Comparison of ENCODE assay signal across 15 cellular contexts in the genomic region with DNA sequence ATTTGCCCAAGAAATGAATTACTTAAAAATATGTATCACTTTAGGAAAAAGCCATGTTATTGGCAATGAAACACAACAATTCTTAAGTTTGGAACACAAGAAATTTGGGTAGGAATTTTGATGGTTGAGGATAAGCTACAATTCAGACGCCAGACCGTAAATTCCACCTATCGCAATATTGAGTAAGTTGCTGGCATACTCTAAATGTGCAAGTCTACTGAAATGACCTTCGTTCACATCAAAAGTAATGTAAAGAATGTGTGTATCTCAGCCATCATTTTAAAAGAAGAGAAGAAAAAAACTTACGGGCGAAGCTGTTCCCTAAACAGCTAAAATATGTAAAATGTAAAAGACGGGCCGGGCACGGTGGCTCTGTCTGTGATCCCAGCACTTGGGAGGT. TPM values are rescaled to one million over a fixed set of nuclear protein-coding genes. Genes with fewer than 3 reads are reported as not detected.
DNase-seq lines count a peak whose midpoint lies in the region; ATAC-seq, FAIRE-seq and TF ChIP-seq lines count a peak whose summit lies in the region.
"Had no signal": no experiment of that assay in that cellular context is flagged by ENCODE, and none has a peak within 500 bp of the region (broad histone marks: within the 10 kb centered on the region; RNA-seq: fewer than 3 reads in every experiment).

No MANE protein-coding gene starts in this region.

- H3K27ac Mint-ChIP-seq in stimulated activated naive CD8-positive, alpha-beta T cell treated with anti-CD3 and anti-CD28 coated beads, Interleukin-15, Interleukin-2, amounts not matched to agents 100 ng/mL and 50 ng/mL, for 24 hours = peak overlapping the region; percentile 50
- H3K27ac Mint-ChIP-seq in stimulated activated naive CD8-positive, alpha-beta T cell treated with anti-CD3 and anti-CD28 coated beads, Interleukin-15, amount 100 ng/mL, for 72 hours = no peak overlapping the region
- H3K27ac Mint-ChIP-seq in mesothelial cell of epicardium = peak overlapping the region; percentile 89

- peaks cover 16% of the 10 kb centered on the region for H3K36me3 Mint-ChIP-seq in stimulated activated naive CD8-positive, alpha-beta T cell treated with anti-CD3 and anti-CD28 coated beads, Interleukin-15, Interleukin-2, amounts not matched to agents 100 ng/mL and 50 ng/mL, for 24 hours (ENCODE audit: low read depth)
- peaks cover 1% of the 10 kb centered on the region for H3K36me3 Mint-ChIP-seq in mesothelial cell of epicardium
- H3K36me3 Mint-ChIP-seq: immature natural killer cell had no signal

- peaks cover 2% of the 10 kb centered on the region; the same call in 1 of the 2 replicates for H3K9me3 ChIP-seq in SK-N-MC (ENCODE audit: low read depth, low read length)
- H3K9me3 ChIP-seq in small intestine (ENCODE audit: control insufficient read depth, low read depth) = no peaks in the 10 kb centered on the region
- H3K9me3 ChIP-seq: SJSA1 had no signal

- H3K4me3 ChIP-seq in SK-N-MC = no peak overlapping the region
- no peak overlapping the region for H3K4me3 ChIP-seq in small intestine (ENCODE audit: low read depth in 1 of 2, low read length in 2 of 2)
- H3K4me3 ChIP-seq: lung, SJSA1 had no signal

- no peak for ATAC-seq in stimulated activated naive CD8-positive, alpha-beta T cell treated with anti-CD3 and anti-CD28 coated beads, Interleukin-15, amount 100 ng/mL, for 72 hours
- no peak for ATAC-seq in GM19452 (IDR thresholded peaks at IDR 0.05; ENCODE audit: unreplicated experiment)

- no peaks in the 10 kb centered on the region for H3K27me3 Mint-ChIP-seq in stimulated activated naive CD8-positive, alpha-beta T cell treated with anti-CD3 and anti-CD28 coated beads, Interleukin-15, Interleukin-2, amounts not matched to agents 100 ng/mL and 50 ng/mL, for 24 hours
- H3K27me3 Mint-ChIP-seq in stimulated activated naive CD8-positive, alpha-beta T cell treated with anti-CD3 and anti-CD28 coated beads, Interleukin-15, amount 100 ng/mL, for 72 hours = no peaks in the 10 kb centered on the region
- no peaks in the 10 kb centered on the region for H3K27me3 Mint-ChIP-seq in mesothelial cell of epicardium (ENCODE audit: low read depth)
- H3K27me3 Mint-ChIP-seq: activated naive CD8-positive, alpha-beta T cell treated with anti-CD3 and anti-CD28 coated beads for 36 hours had no signal

- H3K27me3 ChIP-seq in small intestine (ENCODE audit: control insufficient read depth in 2 of 2, insufficient read depth in 2 of 2, low read length in 2 of 2) = no peaks in the 10 kb centered on the region
- H3K27me3 ChIP-seq: SJSA1 had no signal

- H3K36me3 ChIP-seq in SK-N-MC (ENCODE audit: insufficient read depth, low read length) = peaks cover 11% of the 10 kb centered on the region
- no peaks in the 10 kb centered on the region for H3K36me3 ChIP-seq in small intestine (ENCODE audit: control insufficient read depth in 2 of 2, insufficient read depth in 2 of 2, low read length in 2 of 2)
- H3K36me3 ChIP-seq: SJSA1 had no signal

- peaks cover 70% of the 10 kb centered on the region for H3K4me1 Mint-ChIP-seq in stimulated activated naive CD8-positive, alpha-beta T cell treated with anti-CD3 and anti-CD28 coated beads, Interleukin-15, Interleukin-2, amounts not matched to agents 100 ng/mL and 50 ng/mL, for 24 hours (ENCODE audit: low read depth)
- H3K4me1 Mint-ChIP-seq in stimulated activated naive CD8-positive, alpha-beta T cell treated with anti-CD3 and anti-CD28 coated beads, Interleukin-15, amount 100 ng/mL, for 72 hours = peaks cover 61% of the 10 kb centered on the region
- H3K4me1 Mint-ChIP-seq in mesothelial cell of epicardium = peaks cover 49% of the 10 kb centered on the region

- H3K27ac ChIP-seq in SK-N-MC (peak overlapping the region; percentile 22; the same call in 1 of the 2 replicates), small intestine (ENCODE audit: low read depth in 1 of 2, low read length in 1 of 2) (no peak overlapping the region)

- 91 to 96% (median 95%) methylated on average over 9 of the region's 9 CpGs for WGBS in small intestine, 3 donors

- no peak for FAIRE-seq in small intestine (lab: Jason Lieb, UNC)
- no peak for FAIRE-seq in D721Med (lab: Jason Lieb, UNC)

- no peak overlapping the region for H3K9ac ChIP-seq in SK-N-MC (ENCODE audit: insufficient read length)

- no peak for DNase-seq in stimulated activated naive CD8-positive, alpha-beta T cell treated with anti-CD3 and anti-CD28 coated beads, Interleukin-15, amount 100 ng/mL, for 72 hours
- DNase-seq in SK-N-MC (ENCODE audit: low read depth, low spot score) (no peak), mesothelial cell of epicardium (ENCODE audit: low spot score in 2 of 2, unreplicated experiment in 2 of 2) (no peak), small intestine (no peak), T-helper 9 cell (no peak), D721Med (ENCODE audit: insufficient read length, low spot score) (no peak)
- DNase-seq: activated CD4-positive, alpha-beta T cell treated with anti-CD3 and anti-CD28 coated beads, Interleukin-2, amount 50 U/mL, for 1 hour; activated naive CD8-positive, alpha-beta T cell treated with anti-CD3 and anti-CD28 coated beads for 36 hours; head of caudate nucleus; NCI-H1694 treated with DMSO at 0.1 percent for 48 hours had no signal

- no peaks in the 10 kb centered on the region for H3K9me3 Mint-ChIP-seq in stimulated activated naive CD8-positive, alpha-beta T cell treated with anti-CD3 and anti-CD28 coated beads, Interleukin-15, Interleukin-2, amounts not matched to agents 100 ng/mL and 50 ng/mL, for 24 hours
- H3K9me3 Mint-ChIP-seq in stimulated activated naive CD8-positive, alpha-beta T cell treated with anti-CD3 and anti-CD28 coated beads, Interleukin-15, amount 100 ng/mL, for 72 hours = no peaks in the 10 kb centered on the region
- no peaks in the 10 kb centered on the region for H3K9me3 Mint-ChIP-seq in mesothelial cell of epicardium
- H3K9me3 Mint-ChIP-seq: activated naive CD8-positive, alpha-beta T cell treated with anti-CD3 and anti-CD28 coated beads for 36 hours; immature natural killer cell had no signal

- H3K4me3 Mint-ChIP-seq in stimulated activated naive CD8-positive, alpha-beta T cell treated with anti-CD3 and anti-CD28 coated beads, Interleukin-15, Interleukin-2, amounts not matched to agents 100 ng/mL and 50 ng/mL, for 24 hours = no peak overlapping the region
- H3K4me3 Mint-ChIP-seq in stimulated activated naive CD8-positive, alpha-beta T cell treated with anti-CD3 and anti-CD28 coated beads, Interleukin-15, amount 100 ng/mL, for 72 hours = no peak overlapping the region
- H3K4me3 Mint-ChIP-seq in mesothelial cell of epicardium = no peak overlapping the region
- H3K4me3 Mint-ChIP-seq: activated naive CD8-positive, alpha-beta T cell treated with anti-CD3 and anti-CD28 coated beads for 36 hours had no signal

- H3K4me1 ChIP-seq in small intestine (ENCODE audit: control insufficient read depth in 2 of 2, insufficient read depth in 1 of 2, low read depth in 1 of 2, low read length in 1 of 2) = peaks cover 0 to 3% of the 10 kb centered on the region in 2 donors

- no peak for TF ChIP-seq CTCF in mesothelial cell of epicardium (IDR thresholded peaks at IDR 0.05; ENCODE audit: unreplicated experiment)
- TF ChIP-seq CTCF in D721Med (IDR thresholded peaks at IDR 0.05; ENCODE audit: insufficient read depth, missing control alignments) = no peak

RNA-seq across cellular contexts. Expression of a gene that starts 33.4 kb away (rescaled TPM):
- total RNA-seq in mesothelial cell of epicardium = 81.5 to 86.9 TPM (median 84.1 TPM) in 3 replicates
- 10 to 100 TPM; 15.7 to 41.3 (median 21.5) TPM for polyA plus RNA-seq in small intestine

Comparison
In these comparisons a context has a peak if more than half of its experiments do, and no peak if none do; other contexts are left out.
1. H3K27ac Mint-ChIP-seq: peak in stimulated activated naive CD8-positive, alpha-beta T cell treated with anti-CD3 and anti-CD28 coated beads, Interleukin-15, Interleukin-2, amounts not matched to agents 100 ng/mL and 50 ng/mL, for 24 hours (single experiment) and mesothelial cell of epicardium (single experiment); none in stimulated activated naive CD8-positive, alpha-beta T cell treated with anti-CD3 and anti-CD28 coated beads, Interleukin-15, amount 100 ng/mL, for 72 hours (0 of 2).